29 cellular contexts compared by ENCODE assay signal in the genomic region with DNA sequence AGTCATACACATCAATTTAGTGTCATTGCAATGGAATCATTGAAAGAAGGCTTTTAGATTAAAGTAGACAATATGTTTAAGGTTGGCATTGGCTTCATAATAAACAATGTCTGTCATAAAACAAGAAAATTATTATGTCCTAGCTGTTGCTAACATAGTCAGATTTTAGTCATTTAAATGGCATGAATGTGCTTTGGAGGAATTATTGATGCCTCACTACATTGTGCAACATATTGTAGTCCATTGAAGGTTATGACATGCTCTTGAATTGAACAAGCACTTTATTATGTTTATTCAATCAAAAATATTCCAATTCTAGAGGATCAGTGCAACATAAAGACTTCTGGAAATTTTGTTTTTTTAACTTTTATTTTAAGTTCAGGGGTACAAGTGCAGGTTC.
"Had no signal": no experiment of that assay in that cellular context is flagged by ENCODE, and none has a peak within 500 bp of the region (broad histone marks: within the 10 kb centered on the region; RNA-seq: fewer than 3 reads in every experiment).

No MANE protein-coding gene starts in this region.

- DNase-seq: activated CD4-positive, alpha-beta T cell treated with anti-CD3 and anti-CD28 coated beads for 48 hours; activated CD4-positive, alpha-beta T cell treated with anti-CD3 and anti-CD28 coated beads, Interleukin-2, amount 50 U/mL, for 48 hours; activated CD8-positive, alpha-beta memory T cell treated with anti-CD3 and anti-CD28 coated beads for 24 hours; activated effector memory CD4-positive, alpha-beta T cell treated with Interleukin-2 at 50 U/mL for 16 hours; activated naive CD4-positive, alpha-beta T cell treated with Interleukin-2 at 50 U/mL for 16 hours; activated naive CD8-positive, alpha-beta T cell treated with anti-CD3 and anti-CD28 coated beads, Interleukin-2, amount 10 ng/mL, durations not matched to agents 7 days and 5 days; amniotic stem cell; brain microvascular endothelial cell; caudate nucleus; endodermal cell; esophagus squamous epithelium; head of caudate nucleus; hypothalamus; immature natural killer cell; kidney; left colon; midbrain; naive thymus-derived CD4-positive, alpha-beta T cell; ovary; retina; small intestine; stimulated activated CD4-positive, alpha-beta T cell treated with anti-CD3 and anti-CD28 coated beads, Interleukin-4, amount 100 ng/mL, for 4 hours; stimulated activated CD8-positive, alpha-beta memory T cell treated with anti-CD3 and anti-CD28 coated beads, Interleukin-4, amount 100 ng/mL, for 48 hours; stimulated activated naive CD8-positive, alpha-beta T cell treated with anti-CD3 and anti-CD28 coated beads, Interleukin-15, amount 100 ng/mL, for 72 hours; T-helper 9 cell; thyroid gland; upper lobe of left lung had no signal

- ATAC-seq: left colon; naive thymus-derived CD4-positive, alpha-beta T cell; sciatic nerve; stimulated activated memory B cell treated with anti-CD40 and anti-IgM and Interleukin-4, amounts not matched to agents 10 μg/mL and 1 μg/mL and 100 μg/mL, for 72 hours; stimulated activated naive CD8-positive, alpha-beta T cell treated with anti-CD3 and anti-CD28 coated beads, Interleukin-15, amount 100 ng/mL, for 72 hours had no signal
